ENCODE assay signal across 9 cellular contexts in genomic region chr7:128963327-128963757, GRCh38. TPM values are rescaled to one million over a fixed set of nuclear protein-coding genes. Genes with fewer than 3 reads are reported as not detected.
DNase-seq lines count a peak whose midpoint lies in the region; ATAC-seq and TF ChIP-seq lines count a peak whose summit lies in the region.
"Had no signal": no experiment of that assay in that cellular context is flagged by ENCODE, and none has a peak within 500 bp of the region (broad histone marks: within the 10 kb centered on the region; RNA-seq: fewer than 3 reads in every experiment).

No MANE protein-coding gene starts in this region.

- peak overlapping the region; percentile 74 for H3K27ac Mint-ChIP-seq in MCF 10A (ENCODE audit: low read depth, unreplicated experiment)

- H3K4me1 ChIP-seq in breast epithelium: no peaks in the 10 kb centered on the region
- no peaks in the 10 kb centered on the region for H3K4me1 ChIP-seq in urinary bladder (ENCODE audit: insufficient read depth)

- H3K4me1 Mint-ChIP-seq in MCF 10A (ENCODE audit: insufficient read depth, unreplicated experiment): peaks cover 24% of the 10 kb centered on the region

- DNase-seq in MCF 10A (ENCODE audit: unreplicated experiment): no peak
- DNase-seq in breast epithelium (ENCODE audit: low spot score in 2 of 2): no peak
- DNase-seq in brain microvascular endothelial cell: peak; percentile 31
- DNase-seq in HPDE6-E6E7 (ENCODE audit: extremely low spot score): no peak
- DNase-seq in AG08396 (ENCODE audit: low spot score): no peak
- DNase-seq in DMS 273 treated with DMSO at 0.1 percent for 48 hours (lab: John Stamatoyannopoulos, UW): no peak

- TF ChIP-seq CTCF in MCF 10A (IDR thresholded peaks at IDR 0.05; ENCODE audit: unreplicated experiment): no peak
- no peak for TF ChIP-seq CTCF in breast epithelium (IDR thresholded peaks at IDR 0.05)
- TF ChIP-seq CTCF in brain microvascular endothelial cell (IDR thresholded peaks at IDR 0.05; ENCODE audit: low read depth, low read length, missing control alignments): no peak

- H3K9me3 ChIP-seq in breast epithelium: no peaks in the 10 kb centered on the region

- no peak for TF ChIP-seq POLR2A in breast epithelium (IDR thresholded peaks at IDR 0.05)

- H3K27ac ChIP-seq in breast epithelium (no peak overlapping the region), brain microvascular endothelial cell (peak overlapping the region; percentile 48), urinary bladder (ENCODE audit: low read depth) (peak overlapping the region; percentile 23)

- POLR2A ChIA-PET in MCF 10A (lab: Yijun Ruan, JAX): interaction anchor here (0.7 to 2.0 kb wide), 9 partner anchors 8 to 345 kb away, joined by 3 to 13 read pairs (median 3); partner anchors contain the start of gene TNPO3

- intact Hi-C loops in MCF 10A (cut with micrococcal nuclease): no loop called here
- intact Hi-C loops in breast epithelium (cut with DNase I; ENCODE audit: low total_unique reads): no loop called here

- no peaks in the 10 kb centered on the region for H3K27me3 ChIP-seq in breast epithelium
- no peaks in the 10 kb centered on the region for H3K27me3 ChIP-seq in brain microvascular endothelial cell (replicated peaks)

- H3K36me3 ChIP-seq in breast epithelium (no peaks in the 10 kb centered on the region), brain microvascular endothelial cell (replicated peaks) (peaks cover 17% of the 10 kb centered on the region), urinary bladder (ENCODE audit: insufficient read depth) (peaks cover 13% of the 10 kb centered on the region)

- H3K4me3 ChIP-seq in breast epithelium (no peak overlapping the region), brain microvascular endothelial cell (ENCODE audit: low read depth, low read length) (no peak overlapping the region), urinary bladder (ENCODE audit: low read depth, low read length) (no peak overlapping the region)

- peak; percentile 75 for ATAC-seq in HG03095 (IDR thresholded peaks at IDR 0.05; ENCODE audit: unreplicated experiment)

- no TSS peak for BruUV-seq in MCF 10A (replicated peaks; lab: Mats Ljungman, UMichigan)

- in situ Hi-C loops in brain microvascular endothelial cell (cut with HindIII; ENCODE audit: low pct_ligation_motif_present, low sequenced_read_pairs): no loop called here

- H3K4me3 Mint-ChIP-seq in MCF 10A (ENCODE audit: unreplicated experiment): no peak overlapping the region

- H3K36me3 Mint-ChIP-seq in MCF 10A (ENCODE audit: insufficient read depth, unreplicated experiment): peaks cover 65% of the 10 kb centered on the region

- H3K9me3 Mint-ChIP-seq in MCF 10A (ENCODE audit: unreplicated experiment): peaks cover 7% of the 10 kb centered on the region

- no peaks in the 10 kb centered on the region for H3K27me3 Mint-ChIP-seq in MCF 10A (ENCODE audit: insufficient read depth, unreplicated experiment)

- CTCF ChIA-PET in MCF 10A (lab: Yijun Ruan, JAX): interaction anchor here (0.5 to 1.1 kb wide), 2 partner anchors 12 to 92 kb away, joined by 3 read pairs; partner anchors contain the start of gene TNPO3

- 91% methylated on average over 1 of the region's 1 CpG for WGBS in urinary bladder

RNA-seq across cellular contexts. Expression of gene IRF5, which starts 25.6 kb away (rescaled TPM):
- total RNA-seq in MCF 10A (2022) (7.5 and 10.1 TPM in 2 replicates), breast epithelium (10 to 100 TPM in 2 of 3 donors, 1 to 10 TPM in 1; 4.6 to 19.4 (median 11.1) TPM), urinary bladder (5.3 TPM)
- polyA plus RNA-seq in urinary bladder: 5.0 TPM
- total RNA-seq: RPMI7951 had no signal

RNA-seq across cellular contexts. Expression of gene KCP, which starts 52.8 kb away (rescaled TPM):
- total RNA-seq in MCF 10A (2022): 0.42 and 0.68 TPM in 2 replicates
- 1 to 10 TPM in 1 of 3 donors, under 1 TPM in 2; 0.33 to 2.2 (median 0.88) TPM for total RNA-seq in breast epithelium
- 1.4 TPM for total RNA-seq in urinary bladder
- 0.42 TPM for polyA plus RNA-seq in urinary bladder
- total RNA-seq: RPMI7951 had no signal

Comparison
In these comparisons a context has a peak if more than half of its experiments do, and no peak if none do; other contexts are left out.
1. H3K27ac ChIP-seq: peak in brain microvascular endothelial cell (single experiment) and urinary bladder (single experiment); none in breast epithelium (0 of 2).